1 cellular context compared by ENCODE assay signal in the genomic region with DNA sequence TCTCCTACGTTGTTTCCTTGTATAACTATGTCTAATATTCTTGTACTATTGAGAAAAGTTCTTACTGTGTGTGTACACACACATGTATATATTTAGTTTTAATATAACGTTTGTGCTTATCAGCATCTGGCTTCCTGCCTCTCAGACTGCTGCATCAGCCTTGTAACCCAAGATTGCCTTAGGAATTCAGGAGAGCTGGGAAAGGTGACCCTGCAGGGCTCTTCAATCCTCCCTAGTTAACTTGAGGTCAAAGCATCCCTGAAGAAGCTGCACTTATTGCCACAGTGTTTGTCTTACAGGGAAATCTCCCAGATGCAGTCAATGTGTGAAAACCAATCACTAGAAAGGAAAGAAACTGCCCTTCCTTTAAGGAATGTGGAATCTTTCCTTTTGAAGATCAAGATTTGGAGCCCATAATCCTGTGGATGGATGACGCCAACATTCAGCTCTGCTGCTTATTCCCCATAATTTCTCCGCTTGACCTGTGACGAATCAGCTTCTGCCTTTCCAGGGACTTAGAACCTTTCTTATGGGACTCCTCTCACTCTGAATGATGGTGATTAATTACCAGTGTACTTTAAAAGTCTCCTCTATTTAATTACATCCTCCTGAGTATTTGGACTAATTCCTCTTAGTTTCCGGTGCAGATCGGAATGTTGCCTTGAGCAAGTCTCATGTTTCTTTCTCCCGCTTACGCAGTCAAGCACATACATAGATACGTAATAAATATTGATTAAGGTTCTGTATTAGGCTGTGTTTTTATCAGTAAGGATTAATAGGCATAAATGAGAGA.
TF ChIP-seq lines count a peak whose summit lies in the region.

No MANE protein-coding gene starts in this region.

TF ChIP-seq in H1, 55 proteins besides CTCF, POLR2A, EP300 and RAD21 (continued from another document):
- no peak for TF ChIP-seq SP1 (IDR thresholded peaks at IDR 0.05; ENCODE audit: low read depth, low read length)
- no peak for TF ChIP-seq CHD1 (IDR thresholded peaks at IDR 0.05; ENCODE audit: low read depth, low read length)
- no peak for TF ChIP-seq SIN3A (conservative IDR thresholded peaks at IDR 0.05 in 1 of 2, IDR thresholded peaks at IDR 0.05 in 1 of 2; ENCODE audit: low read depth in 1 of 2, low read length in 2 of 2)
- TF ChIP-seq TAF1 (IDR thresholded peaks at IDR 0.05; ENCODE audit: low read depth, low read length): no peak
- no peak for TF ChIP-seq SIX5 (IDR thresholded peaks at IDR 0.05; ENCODE audit: low read depth, low read length)
- no peak for TF ChIP-seq ZNF274 (IDR thresholded peaks at IDR 0.05; ENCODE audit: borderline replicate concordance, extremely low read depth, low read length)
- no peak for TF ChIP-seq RXRA (IDR thresholded peaks at IDR 0.05; ENCODE audit: insufficient read depth, low read depth, low read length)
- no peak for TF ChIP-seq BRCA1 (IDR thresholded peaks at IDR 0.05; ENCODE audit: low read depth, low read length)
- TF ChIP-seq POLR2AphosphoS5 (IDR thresholded peaks at IDR 0.05; ENCODE audit: low read depth, low read length): no peak
- no peak for TF ChIP-seq NRF1 (IDR thresholded peaks at IDR 0.05; ENCODE audit: low read depth, low read length)
- no peak for TF ChIP-seq SRF (IDR thresholded peaks at IDR 0.05; ENCODE audit: low read depth, low read length)
